Comparison of ENCODE assay signal across 1 cellular context in genomic region chr10:494149-494542, GRCh38.
TF ChIP-seq lines count a peak whose summit lies in the region.

No MANE protein-coding gene starts in this region.

TF ChIP-seq in HepG2, 621 proteins besides CTCF, POLR2A, EP300 and RAD21 (continued from another document and continues in another):
- TF ChIP-seq ZHX2 (IDR thresholded peaks at IDR 0.05; ENCODE audit: low read depth), result no peak
- TF ChIP-seq ZHX2 (CRISPR knock-in tag; IDR thresholded peaks at IDR 0.05; ENCODE audit: borderline replicate concordance), result no peak
- TF ChIP-seq HINFP (CRISPR knock-in tag; IDR thresholded peaks at IDR 0.05; ENCODE audit: low read depth), result no peak
- peak; percentile 66 for TF ChIP-seq HNF4A (CRISPR knock-in tag; IDR thresholded peaks at IDR 0.05)
- TF ChIP-seq MEF2D (CRISPR knock-in tag; IDR thresholded peaks at IDR 0.05), result no peak
- TF ChIP-seq REST (IDR thresholded peaks at IDR 0.05; ENCODE audit: borderline replicate concordance in 1 of 2, low read depth in 1 of 2, low read length in 2 of 2), result no peak
- no peak for TF ChIP-seq JUN (CRISPR knock-in tag; IDR thresholded peaks at IDR 0.05)
- peak; percentile 39; the same call in 1 of the 2 replicates for TF ChIP-seq MAX (IDR thresholded peaks at IDR 0.05)
- TF ChIP-seq HOXA3 (CRISPR knock-in tag; IDR thresholded peaks at IDR 0.05), result peak; percentile 53; the same call in 1 of the 2 replicates
- no peak for TF ChIP-seq JUND (CRISPR knock-in tag; IDR thresholded peaks at IDR 0.05)
- TF ChIP-seq ETV6 (CRISPR knock-in tag; conservative IDR thresholded peaks at IDR 0.05), result no peak
- TF ChIP-seq ZNF879 (CRISPR knock-in tag; IDR thresholded peaks at IDR 0.05), result no peak
- no peak for TF ChIP-seq LRRFIP1 (CRISPR knock-in tag; conservative IDR thresholded peaks at IDR 0.05)
- TF ChIP-seq MLX (CRISPR knock-in tag; IDR thresholded peaks at IDR 0.05), result no peak
- TF ChIP-seq ATF5 (CRISPR knock-in tag; IDR thresholded peaks at IDR 0.05; ENCODE audit: low read depth), result no peak
- no peak for TF ChIP-seq ZNF326 (CRISPR knock-in tag; IDR thresholded peaks at IDR 0.05; ENCODE audit: borderline replicate concordance)
- TF ChIP-seq AHR (CRISPR knock-in tag; IDR thresholded peaks at IDR 0.05), result no peak
- no peak for TF ChIP-seq ZNF282 (IDR thresholded peaks at IDR 0.05; ENCODE audit: partially characterized antibody)
- no peak for TF ChIP-seq KDM5B (CRISPR knock-in tag; IDR thresholded peaks at IDR 0.05; ENCODE audit: borderline replicate concordance)
- no peak for TF ChIP-seq ZNF512 (CRISPR knock-in tag; IDR thresholded peaks at IDR 0.05)
- TF ChIP-seq RFXAP (CRISPR knock-in tag; IDR thresholded peaks at IDR 0.05; ENCODE audit: borderline replicate concordance), result no peak
- no peak for TF ChIP-seq ZNF883 (CRISPR knock-in tag; IDR thresholded peaks at IDR 0.05; ENCODE audit: not compliant biosample characterization)
- no peak for TF ChIP-seq ZNF207 (IDR thresholded peaks at IDR 0.05; ENCODE audit: borderline replicate concordance)
- TF ChIP-seq ZNF180 (CRISPR knock-in tag; IDR thresholded peaks at IDR 0.05; ENCODE audit: borderline replicate concordance, low read depth), result no peak
- TF ChIP-seq TRIM22 (IDR thresholded peaks at IDR 0.05), result no peak
- no peak for TF ChIP-seq IKZF1 (IDR thresholded peaks at IDR 0.05)
- TF ChIP-seq PAF1 (CRISPR knock-in tag; IDR thresholded peaks at IDR 0.05), result no peak
- no peak for TF ChIP-seq ISX (CRISPR knock-in tag; conservative IDR thresholded peaks at IDR 0.05)
- TF ChIP-seq ARHGAP35 (CRISPR knock-in tag; IDR thresholded peaks at IDR 0.05; ENCODE audit: borderline replicate concordance), result no peak
- TF ChIP-seq MXD1 (CRISPR knock-in tag; IDR thresholded peaks at IDR 0.05), result no peak
- no peak for TF ChIP-seq ZFP36L1 (CRISPR knock-in tag; IDR thresholded peaks at IDR 0.05)
- TF ChIP-seq HIVEP1 (CRISPR knock-in tag; IDR thresholded peaks at IDR 0.05), result no peak
- TF ChIP-seq DNMT1 (CRISPR knock-in tag; IDR thresholded peaks at IDR 0.05), result no peak
- peak; percentile 47; the same call in 1 of the 2 replicates for TF ChIP-seq ZNF414 (CRISPR knock-in tag; IDR thresholded peaks at IDR 0.05)
- no peak for TF ChIP-seq ZNF276 (CRISPR knock-in tag; IDR thresholded peaks at IDR 0.05; ENCODE audit: low read depth)
